14 cellular contexts compared by ENCODE assay signal in genomic region chr2:25304339-25304728, GRCh38. TPM values are rescaled to one million over a fixed set of nuclear protein-coding genes. Genes with fewer than 3 reads are reported as not detected.
A peak's percentile ranks its signal among the peaks of the same experiment; 100 is the strongest.
DNase-seq lines count a peak whose midpoint lies in the region; ATAC-seq, FAIRE-seq and TF ChIP-seq lines count a peak whose summit lies in the region.
"Had no signal": no experiment of that assay in that cellular context is flagged by ENCODE, and none has a peak within 500 bp of the region (broad histone marks: within the 10 kb centered on the region; RNA-seq: fewer than 3 reads in every experiment).

No MANE protein-coding gene starts in this region.

- in situ Hi-C loops in HepG2 (cut with HindIII; ENCODE audit: extremely low pct_ligation_motif_present, low pct_unique_long_range_greater_than_20kb): no loop called here

- no peak for TF ChIP-seq RAD21 in HepG2 (CRISPR knock-in tag; IDR thresholded peaks at IDR 0.05)

- no peaks in the 10 kb centered on the region for H3K27me3 ChIP-seq in left ventricle myocardium inferior (ENCODE audit: low read depth)
- H3K27me3 ChIP-seq in HepG2 (ENCODE audit: control insufficient read depth in 1 of 2, insufficient read depth in 2 of 2, low read length in 2 of 2): no peaks in the 10 kb centered on the region
- H3K27me3 ChIP-seq: ovary, thyroid gland had no signal

- H3K4me1 ChIP-seq in left ventricle myocardium inferior: peaks cover 78% of the 10 kb centered on the region
- peaks cover 10% of the 10 kb centered on the region; the same call in 1 of the 2 replicates for H3K4me1 ChIP-seq in HepG2 (ENCODE audit: insufficient read depth, low read length)

- no peak for TF ChIP-seq POLR2A in HepG2 (IDR thresholded peaks at IDR 0.05; ENCODE audit: insufficient read depth in 1 of 2, low read depth in 2 of 2, low read length in 2 of 2)

- H3K4me2 ChIP-seq in HepG2 (ENCODE audit: low read depth, low read length): no peak overlapping the region

- POLR2A ChIA-PET in T-cell (lab: Charles Lee) (no interaction called here), HepG2 (lab: Yijun Ruan, JAX) (no interaction called here)

- H3K9ac ChIP-seq in HepG2 (ENCODE audit: insufficient read depth, low read depth, low read length): no peak overlapping the region

- H3K4me1 Mint-ChIP-seq in T-cell (peaks cover 61 to 81% (median 75%) of the 10 kb centered on the region in 3 donors), glutamatergic neuron (ENCODE audit: low read depth, unreplicated experiment) (peaks cover 40% of the 10 kb centered on the region)

- H3K27me3 Mint-ChIP-seq in T-cell (no peaks in the 10 kb centered on the region), glutamatergic neuron (ENCODE audit: unreplicated experiment) (peaks cover 10% of the 10 kb centered on the region)

- intact Hi-C loops in left ventricle myocardium superior (cut with micrococcal nuclease) (no loop called here), left ventricle myocardium inferior (cut with micrococcal nuclease) (no loop called here), HepG2 (cut with micrococcal nuclease; ENCODE audit: unreplicated experiment) (no loop called here)

- H3K4me3 ChIP-seq in left ventricle myocardium inferior: no peak overlapping the region
- no peak overlapping the region for H3K4me3 ChIP-seq in HepG2 (replicated peaks in 1 of 3; ENCODE audit: insufficient read depth in 1 of 3, low read depth in 2 of 3, low read length in 3 of 3)
- H3K4me3 ChIP-seq: ovary, thyroid gland had no signal

- ATAC-seq in left ventricle myocardium superior (no peak), T-cell (replicated peaks in 1 of 4) (no peak), HepG2 (no peak)

- FAIRE-seq in HepG2 (lab: Jason Lieb, UNC): no peak

- H3K27ac ChIP-seq in left ventricle myocardium inferior (replicated peaks) (no peak overlapping the region), HepG2 (ENCODE audit: extremely low read length, insufficient read depth, low read length) (no peak overlapping the region)
- H3K27ac ChIP-seq: thyroid gland had no signal

- BruUV-seq in HepG2 (replicated peaks; lab: Mats Ljungman, UMichigan): no TSS peak

- H3K9me3 ChIP-seq in left ventricle myocardium inferior (replicated peaks) (no peaks in the 10 kb centered on the region), HepG2 (ENCODE audit: low read length) (no peaks in the 10 kb centered on the region)
- H3K9me3 ChIP-seq: ovary, thyroid gland had no signal

- CTCF ChIA-PET in T-cell (lab: Charles Lee): interaction anchor here (0.6 to 1.8 kb wide), 6 partner anchors 9 to 65 kb away, joined by 3 to 8 read pairs (median 3); no protein-coding TSS in a partner anchor
- CTCF ChIA-PET in HepG2 (lab: Yijun Ruan, JAX; ENCODE audit: low intra/inter-chr PET ratio, low total read pairs): no interaction called here

- H3K36me3 Mint-ChIP-seq in T-cell (peaks cover 25% of the 10 kb centered on the region), glutamatergic neuron (ENCODE audit: unreplicated experiment) (peaks cover 5% of the 10 kb centered on the region)

- H3K4me3 Mint-ChIP-seq in T-cell (no peak overlapping the region), glutamatergic neuron (ENCODE audit: unreplicated experiment) (peak overlapping the region; percentile 45)

- TF ChIP-seq EP300 in HepG2 (IDR thresholded peaks at IDR 0.05; ENCODE audit: low read depth in 2 of 2, low read length in 2 of 2) (no peak), HepG2 (CRISPR knock-in tag; IDR thresholded peaks at IDR 0.05; ENCODE audit: borderline replicate concordance) (no peak)

- 85% methylated on average over 15 of the region's 15 CpGs for WGBS in HepG2 (ENCODE audit: low lambda C conversion rate)

- H4K20me1 ChIP-seq in HepG2 (ENCODE audit: insufficient read depth, low read length): no peaks in the 10 kb centered on the region

- H3K79me2 ChIP-seq in HepG2 (ENCODE audit: insufficient read depth, low read length): no peaks in the 10 kb centered on the region

- H3K27ac Mint-ChIP-seq in T-cell (peak overlapping the region; percentile 74 to 92), glutamatergic neuron (ENCODE audit: unreplicated experiment) (no peak overlapping the region)

- H3K9me3 Mint-ChIP-seq in T-cell: no peaks in the 10 kb centered on the region
- peaks cover 8% of the 10 kb centered on the region for H3K9me3 Mint-ChIP-seq in glutamatergic neuron (ENCODE audit: unreplicated experiment)

- H3K36me3 ChIP-seq in left ventricle myocardium inferior (peaks cover 8% of the 10 kb centered on the region), HepG2 (replicated peaks in 1 of 2; ENCODE audit: control insufficient read depth in 1 of 2, insufficient read depth in 2 of 2, low read length in 2 of 2) (no peaks in the 10 kb centered on the region)
- H3K36me3 ChIP-seq: ovary had no signal

- H2AFZ ChIP-seq in HepG2 (ENCODE audit: low read length): no peak overlapping the region

- DNase-seq in left ventricle myocardium superior (peak; percentile 50), left ventricle myocardium inferior (no peak), T-cell (no peak), glutamatergic neuron (no peak), HepG2 (ENCODE audit: low spot score) (no peak), middle frontal gyrus (ENCODE audit: extremely low spot score, low spot score) (no peak)
- DNase-seq in stimulated activated naive CD4-positive, alpha-beta T cell (lab: John Stamatoyannopoulos, UW): no peak
- no peak for DNase-seq in effector CD4-positive, alpha-beta T cell
- DNase-seq: activated gamma-delta T cell treated with Interleukin-2 at 50 U/mL for 16 hours; central memory CD4-positive, alpha-beta T cell; DMS79; NCI-H510A; thyroid gland had no signal

- no peak for TF ChIP-seq CTCF in left ventricle myocardium inferior (IDR thresholded peaks at IDR 0.05; ENCODE audit: borderline replicate concordance)
- TF ChIP-seq CTCF in glutamatergic neuron (IDR thresholded peaks at IDR 0.05; ENCODE audit: partially characterized antibody, unreplicated experiment): no peak
- no peak for TF ChIP-seq CTCF in HepG2 (CRISPR knock-in tag; IDR thresholded peaks at IDR 0.05)

TF ChIP-seq in HepG2, 621 proteins besides CTCF, POLR2A, EP300 and RAD21 (continues in another document):
- TF ChIP-seq CCDC6 (CRISPR knock-in tag; IDR thresholded peaks at IDR 0.05) (no peak), ZNF652 (CRISPR knock-in tag; IDR thresholded peaks at IDR 0.05; ENCODE audit: borderline replicate concordance, low read depth) (no peak), PHB2 (IDR thresholded peaks at IDR 0.05; ENCODE audit: partially characterized antibody) (no peak), ZMYM3 (CRISPR knock-in tag; IDR thresholded peaks at IDR 0.05) (no peak), ZNF782 (CRISPR knock-in tag; IDR thresholded peaks at IDR 0.05; ENCODE audit: borderline replicate concordance) (no peak), ATF2 (CRISPR knock-in tag; IDR thresholded peaks at IDR 0.05) (no peak), KLF11 (CRISPR knock-in tag; IDR thresholded peaks at IDR 0.05) (no peak), ZNF30 (CRISPR knock-in tag; IDR thresholded peaks at IDR 0.05) (no peak), ZNF430 (CRISPR knock-in tag; IDR thresholded peaks at IDR 0.05) (no peak), SAFB2 (CRISPR knock-in tag; IDR thresholded peaks at IDR 0.05; ENCODE audit: borderline replicate concordance, low read depth) (no peak)

RNA-seq across cellular contexts. Expression of gene DNMT3A, which starts 37.4 kb away (rescaled TPM):
- total RNA-seq in left ventricle myocardium superior (21.1 TPM), left ventricle myocardium inferior (16.5 TPM), T-cell (100 to 1,000 TPM in 1 of 5 donors, 10 to 100 TPM in 4; 78.7 to 125 (median 93.2) TPM), glutamatergic neuron (ENCODE audit: unreplicated experiment) (175 TPM), HepG2 (2016; rRNA removed; fragmentation: Illumina TruSeq; extraction: Trizol) (29.1 and 39.4 TPM in 2 replicates)
- 5.8 and 6.2 TPM in 2 replicates for total RNA-seq in HepG2 (2016; cell fraction: cytosol; rRNA removed; fragmentation: Illumina TruSeq; extraction: Trizol; ENCODE audit: low read depth)
- 31.7 and 35.2 TPM in 2 replicates for total RNA-seq in HepG2 (2016; cell fraction: insoluble cytoplasmic fraction; rRNA removed; fragmentation: Illumina TruSeq; extraction: Trizol)
- total RNA-seq in HepG2 (2016; cell fraction: membrane; rRNA removed; fragmentation: Illumina TruSeq; extraction: Trizol): 15.9 and 18.0 TPM in 2 replicates
- 35.9 and 36.0 TPM in 2 replicates for total RNA-seq in HepG2 (2016; cell fraction: nucleus; rRNA removed; fragmentation: Illumina TruSeq; extraction: Trizol)
- polyA plus RNA-seq in HepG2 (2011; rRNA removed): 14.7 and 16.4 TPM in 2 replicates
- 10.1 and 10.9 TPM in 2 replicates for polyA plus RNA-seq in HepG2 (2011; cell fraction: cytosol; rRNA removed)
- polyA plus RNA-seq in HepG2 (2011; cell fraction: nucleus; rRNA removed): 45.7 and 53.5 TPM in 2 replicates
- 25.9 and 28.5 TPM in 2 replicates for polyA plus RNA-seq in HepG2 (2012)
- 4.3 and 5.0 TPM in 2 replicates for polyA plus RNA-seq in HepG2 (2016; cell fraction: cytosol; fragmentation: Illumina TruSeq; extraction: Trizol; ENCODE audit: low read depth)
- 43.9 and 48.4 TPM in 2 replicates for polyA plus RNA-seq in HepG2 (2016; cell fraction: insoluble cytoplasmic fraction; fragmentation: Illumina TruSeq; extraction: Trizol; ENCODE audit: low read depth)
- polyA plus RNA-seq in HepG2 (2016; cell fraction: membrane; fragmentation: Illumina TruSeq; extraction: Trizol; ENCODE audit: low read depth): 10.6 and 11.7 TPM in 2 replicates
- 105 and 111 TPM in 2 replicates for polyA plus RNA-seq in HepG2 (2016; cell fraction: nucleus; fragmentation: Illumina TruSeq; extraction: Trizol; ENCODE audit: insufficient read depth, low read depth)
- 11.0 and 59.1 TPM in 2 replicates for polyA minus RNA-seq in HepG2 (2011; rRNA and poly(A)+ RNA removed; ENCODE audit: low replicate concordance)
- polyA minus RNA-seq in HepG2 (2011; cell fraction: cytosol; rRNA and poly(A)+ RNA removed): 17.0 and 17.9 TPM in 2 replicates
- polyA minus RNA-seq in HepG2 (2011; cell fraction: nucleus; rRNA and poly(A)+ RNA removed): 33.1 and 38.8 TPM in 2 replicates
